Comparison of ENCODE assay signal across 8 cellular contexts in genomic region chr1:6199298-6200187, GRCh38. TPM values are rescaled to one million over a fixed set of nuclear protein-coding genes. Genes with fewer than 3 reads are reported as not detected.
DNase-seq lines count a peak whose midpoint lies in the region; ATAC-seq, FAIRE-seq and TF ChIP-seq lines count a peak whose summit lies in the region.

TSS of gene RPL22 (minus strand) at chr1:6199595. CDS start at chr1:6199573, 22 bp downstream.

- FAIRE-seq in endometrium (lab: Jason Lieb, UNC): peak; percentile 96

- H3K9ac ChIP-seq in OCI-LY3 (ENCODE audit: low read length): peak within 1 kb of the TSS; percentile 96

- H3K36me3 ChIP-seq in OCI-LY3 (replicated peaks; ENCODE audit: low read depth, low read length): peaks cover 23% of the 10 kb centered on the region
- peaks cover 34% of the 10 kb centered on the region for H3K36me3 ChIP-seq in mesodermal cell (ENCODE audit: control insufficient read depth, insufficient read depth, low read length)

- peak; percentile 90 for ATAC-seq in GM21515 (IDR thresholded peaks at IDR 0.05; ENCODE audit: unreplicated experiment)

- DNase-seq in D341Med (ENCODE audit: low spot score): peak; percentile 91
- DNase-seq in HuH-7 (ENCODE audit: low spot score): peak; percentile 82
- peak; percentile 96 for DNase-seq in activated CD8-positive, alpha-beta memory T cell treated with anti-CD3 and anti-CD28 coated beads, Interleukin-2, amount 50 U/mL, for 48 hours
- DNase-seq in stimulated activated CD8-positive, alpha-beta memory T cell treated with anti-CD3 and anti-CD28 coated beads, Interleukin-15, amount 100 ng/mL, for 4 hours (ENCODE audit: low read depth in 2 of 2): peak; percentile 93 to 97

- TF ChIP-seq CTCF in OCI-LY3 (IDR thresholded peaks at IDR 0.05; ENCODE audit: low read depth, low read length): no peak

- 0 to 1% methylated on average over 27 to 40 of the region's 53 CpGs for WGBS in mesodermal cell (ENCODE audit: insufficient coverage in 2 of 2), 2 experiments

- peaks cover 51% of the 10 kb centered on the region for H3K79me2 ChIP-seq in OCI-LY3 (ENCODE audit: low read length)

- H3K9me3 ChIP-seq in OCI-LY3 (ENCODE audit: insufficient read depth, low read length) (no peaks in the 10 kb centered on the region), mesodermal cell (ENCODE audit: control insufficient read depth, low read length) (no peaks in the 10 kb centered on the region)

- peak within 1 kb of the TSS; percentile 84 for H2AFZ ChIP-seq in OCI-LY3 (ENCODE audit: low read depth, low read length)

- H3K27me3 ChIP-seq in OCI-LY3 (ENCODE audit: low read depth, low read length): no peaks in the 10 kb centered on the region

- peak within 1 kb of the TSS; percentile 96 for H3K4me2 ChIP-seq in OCI-LY3 (ENCODE audit: low read length)

- H3K27ac ChIP-seq in OCI-LY3 (ENCODE audit: low read length) (peak within 1 kb of the TSS; percentile 77), mesodermal cell (ENCODE audit: low read depth, low read length, severe bottlenecking) (peak within 1 kb of the TSS; percentile 83)

- peaks cover 10% of the 10 kb centered on the region; the same call in 1 of the 2 replicates for H4K20me1 ChIP-seq in OCI-LY3 (ENCODE audit: insufficient read depth, low read length)

- peaks cover 20% of the 10 kb centered on the region for H3K4me1 ChIP-seq in OCI-LY3 (ENCODE audit: low read length)
- peaks cover 14% of the 10 kb centered on the region for H3K4me1 ChIP-seq in mesodermal cell (ENCODE audit: control insufficient read depth, insufficient read depth, low read length, poor library complexity, severe bottlenecking)

- H3K4me3 ChIP-seq in OCI-LY3 (ENCODE audit: low read length): peak within 1 kb of the TSS; percentile 100
- H3K4me3 ChIP-seq in mesodermal cell (ENCODE audit: extremely low read depth, insufficient read depth, low read length, poor library complexity, severe bottlenecking): peak within 1 kb of the TSS; percentile 96

RNA-seq across cellular contexts. Expression of gene RPL22, which starts in this region (rescaled TPM):
- polyA plus RNA-seq in mesodermal cell (2013, experiment 1 of 2): 366 TPM
- polyA plus RNA-seq in mesodermal cell (2013, experiment 2 of 2): 378 TPM

Comparison
In these comparisons a context has a peak if more than half of its experiments do, and no peak if none do; other contexts are left out.
1. Peak in every context shown above with its lines: DNase-seq, ATAC-seq, H3K4me3 ChIP-seq and H3K27ac ChIP-seq.